8 cellular contexts compared by ENCODE assay signal in the genomic region with DNA sequence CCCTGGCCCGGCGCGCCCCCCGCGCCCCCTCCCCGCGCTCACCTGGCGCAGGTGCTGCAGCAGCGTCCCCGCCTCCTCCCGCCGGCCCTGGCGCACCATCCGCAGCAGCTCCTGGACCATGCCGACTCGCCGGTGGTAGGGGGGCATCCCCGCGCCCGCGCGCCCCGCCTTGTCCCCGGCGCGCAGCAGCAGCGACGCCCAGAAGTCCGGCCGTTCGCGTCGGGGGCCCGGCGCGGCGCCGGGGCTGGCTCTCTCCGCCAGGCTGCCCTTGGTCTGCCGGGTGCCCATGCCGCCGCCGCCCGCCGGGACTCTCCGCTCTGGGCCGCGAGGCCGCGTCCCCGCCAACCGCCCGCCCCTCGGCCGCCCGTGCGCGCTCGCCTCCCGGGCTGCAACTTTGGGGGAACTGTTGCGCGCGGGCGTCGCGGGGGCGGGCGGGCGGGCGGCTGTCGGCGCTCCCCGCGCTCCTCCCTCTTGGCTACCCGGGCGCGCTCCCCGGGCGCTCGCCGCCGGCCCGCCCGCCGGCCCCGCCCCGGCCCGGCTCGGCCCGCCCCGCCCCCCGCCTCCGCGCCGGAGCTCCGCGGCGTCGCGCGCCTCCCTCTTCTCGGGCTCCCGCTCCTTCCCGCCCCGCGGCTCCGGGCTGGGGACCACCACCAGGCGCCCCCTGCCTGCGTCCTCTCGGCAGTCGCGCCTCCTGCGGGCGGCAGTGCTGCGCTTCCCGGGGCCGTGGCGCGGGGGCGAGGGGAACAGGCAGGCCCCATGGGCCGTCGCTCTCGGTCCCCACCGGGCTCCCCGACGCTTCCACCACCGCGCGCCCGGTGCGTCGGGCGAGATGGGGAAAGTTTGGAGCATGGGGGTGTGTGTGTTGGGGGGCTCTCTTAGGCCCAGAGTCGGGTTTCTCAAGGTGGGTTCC. TPM values are rescaled to one million over a fixed set of nuclear protein-coding genes. Genes with fewer than 3 reads are reported as not detected.
A peak's percentile ranks its signal among the peaks of the same experiment; 100 is the strongest.
DNase-seq lines count a peak whose midpoint lies in the region; ATAC-seq and TF ChIP-seq lines count a peak whose summit lies in the region.

A gene with protein sequence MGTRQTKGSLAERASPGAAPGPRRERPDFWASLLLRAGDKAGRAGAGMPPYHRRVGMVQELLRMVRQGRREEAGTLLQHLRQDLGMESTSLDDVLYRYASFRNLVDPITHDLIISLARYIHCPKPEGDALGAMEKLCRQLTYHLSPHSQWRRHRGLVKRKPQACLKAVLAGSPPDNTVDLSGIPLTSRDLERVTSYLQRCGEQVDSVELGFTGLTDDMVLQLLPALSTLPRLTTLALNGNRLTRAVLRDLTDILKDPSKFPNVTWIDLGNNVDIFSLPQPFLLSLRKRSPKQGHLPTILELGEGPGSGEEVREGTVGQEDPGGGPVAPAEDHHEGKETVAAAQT (minus strand): TSS at position 491 of the 910 bp plus-strand sequence. CDS start 203 bp downstream, at position 288.

- POLR2A ChIA-PET in RWPE1 (lab: Yijun Ruan, JAX; ENCODE audit: low non-redundant PET): no interaction called here

- peak within 1 kb of the TSS; percentile 76 to 85 for H3K4me3 Mint-ChIP-seq in CD14-positive monocyte
- peak within 1 kb of the TSS; percentile 69 for H3K4me3 Mint-ChIP-seq in activated naive CD4-positive, alpha-beta T cell treated with anti-CD3 and anti-CD28 coated beads, Interleukin-2, amount 50 U/mL, for 24 hours

- peaks cover 0 to 8% (median 0%) of the 10 kb centered on the region in 7 donors for H3K9me3 Mint-ChIP-seq in CD14-positive monocyte
- no peaks in the 10 kb centered on the region for H3K9me3 Mint-ChIP-seq in activated naive CD4-positive, alpha-beta T cell treated with anti-CD3 and anti-CD28 coated beads, Interleukin-2, amount 50 U/mL, for 24 hours

- H3K27me3 Mint-ChIP-seq in CD14-positive monocyte (ENCODE audit: low read depth in 3 of 3): peaks cover 48 to 59% (median 58%) of the 10 kb centered on the region in 3 donors
- H3K27me3 Mint-ChIP-seq in activated naive CD4-positive, alpha-beta T cell treated with anti-CD3 and anti-CD28 coated beads, Interleukin-2, amount 50 U/mL, for 24 hours: no peaks in the 10 kb centered on the region

- WGBS in heart right ventricle, 2 donors: 1 to 2% methylated on average over 77 to 133 of the region's 134 CpGs
- WGBS in psoas muscle, 3 donors: 1 to 3% (median 2%) methylated on average over 40 to 131 of the region's 134 CpGs

- H3K4me1 ChIP-seq in HAP-1 (peaks cover 8% of the 10 kb centered on the region), heart right ventricle (peaks cover 5 to 31% (median 15%) of the 10 kb centered on the region in 9 donors), psoas muscle (peaks cover 10% of the 10 kb centered on the region), vagina (peaks cover 24% of the 10 kb centered on the region)

- H3K27me3 ChIP-seq in HAP-1 (ENCODE audit: low read depth) (0 out of 2 replicates have a peak, but pooled peaks cover 3% of the 10 kb centered on the region), heart right ventricle (peaks cover 0 to 26% (median 0%) of the 10 kb centered on the region in 7 donors), psoas muscle (ENCODE audit: insufficient read depth in 3 of 3, low read length in 2 of 3) (peaks cover 0 to 7% (median 0%) of the 10 kb centered on the region in 3 donors), vagina (no peaks in the 10 kb centered on the region)

- H3K9me3 ChIP-seq in HAP-1: no peaks in the 10 kb centered on the region
- no peaks in the 10 kb centered on the region for H3K9me3 ChIP-seq in heart right ventricle
- no peaks in the 10 kb centered on the region for H3K9me3 ChIP-seq in psoas muscle
- H3K9me3 ChIP-seq in vagina: no peaks in the 10 kb centered on the region

- H3K36me3 ChIP-seq in HAP-1 (replicated peaks): no peaks in the 10 kb centered on the region
- H3K36me3 ChIP-seq in heart right ventricle: no peaks in the 10 kb centered on the region
- no peaks in the 10 kb centered on the region for H3K36me3 ChIP-seq in psoas muscle (ENCODE audit: insufficient read depth in 1 of 2, low read depth in 1 of 2)
- H3K36me3 ChIP-seq in vagina: no peaks in the 10 kb centered on the region

- TF ChIP-seq CTCF in CD14-positive monocyte (IDR thresholded peaks at IDR 0.05) (no peak), RWPE1 (conservative IDR thresholded peaks at IDR 0.05; ENCODE audit: low read depth) (no peak), heart right ventricle (IDR thresholded peaks at IDR 0.05) (peak in 3 of 9 donors; percentile 34 to 42 (median 39)), psoas muscle (IDR thresholded peaks at IDR 0.05) (no peak), vagina (IDR thresholded peaks at IDR 0.05) (no peak)

- intact Hi-C loops in CD14-positive monocyte (cut with micrococcal nuclease) (no loop called here), heart right ventricle (cut with DNase I) (no loop called here), psoas muscle (cut with DNase I) (no loop called here), vagina (cut with DNase I) (no loop called here)

- no peak for DNase-seq in CD14-positive monocyte (ENCODE audit: low spot score)
- peak; percentile 29 to 65 for DNase-seq in HAP-1 (ENCODE audit: low spot score in 2 of 2)
- peak; percentile 59 for DNase-seq in RWPE1 (ENCODE audit: low spot score)
- DNase-seq in heart right ventricle: peak; percentile 17 to 55
- DNase-seq in psoas muscle: peak; percentile 62 to 71
- no peak for DNase-seq in vagina (ENCODE audit: extremely low spot score in 2 of 2)

- no peak within 1 kb of the TSS for H3K27ac Mint-ChIP-seq in CD14-positive monocyte
- no peak within 1 kb of the TSS for H3K27ac Mint-ChIP-seq in activated naive CD4-positive, alpha-beta T cell treated with anti-CD3 and anti-CD28 coated beads, Interleukin-2, amount 50 U/mL, for 24 hours

- TF ChIP-seq POLR2A in vagina (IDR thresholded peaks at IDR 0.05): no peak

- in situ Hi-C loops in HAP-1 (cut with MboI; ENCODE audit: low sequenced_read_pairs): no loop called here

- CTCF ChIA-PET in RWPE1 (lab: Yijun Ruan, JAX): no interaction called here

- H3K36me3 Mint-ChIP-seq in CD14-positive monocyte: peaks cover 0 to 5% of the 10 kb centered on the region in 2 donors
- no peaks in the 10 kb centered on the region for H3K36me3 Mint-ChIP-seq in activated naive CD4-positive, alpha-beta T cell treated with anti-CD3 and anti-CD28 coated beads, Interleukin-2, amount 50 U/mL, for 24 hours

- H3K4me3 ChIP-seq in HAP-1: peak within 1 kb of the TSS; percentile 29
- H3K4me3 ChIP-seq in heart right ventricle: peak within 1 kb of the TSS in 9 of 10 donors; percentile 51 to 70 (median 59)
- peak within 1 kb of the TSS; percentile 68 for H3K4me3 ChIP-seq in psoas muscle
- H3K4me3 ChIP-seq in vagina: peak within 1 kb of the TSS; percentile 51 to 96

- H3K27ac ChIP-seq in RWPE1 (no peak within 1 kb of the TSS), heart right ventricle (peak within 1 kb of the TSS in 4 of 10 donors; percentile 20 to 66 (median 24)), psoas muscle (no peak within 1 kb of the TSS), vagina (peak within 1 kb of the TSS; percentile 74)

- ATAC-seq in heart right ventricle (peak; percentile 56 to 92 (median 74)), psoas muscle (peak; percentile 66 to 88 (median 79)), HG03565 (IDR thresholded peaks at IDR 0.05; ENCODE audit: unreplicated experiment) (no peak)

- H3K4me1 Mint-ChIP-seq in CD14-positive monocyte: peaks cover 14% of the 10 kb centered on the region
- peaks cover 12% of the 10 kb centered on the region for H3K4me1 Mint-ChIP-seq in activated naive CD4-positive, alpha-beta T cell treated with anti-CD3 and anti-CD28 coated beads, Interleukin-2, amount 50 U/mL, for 24 hours

RNA-seq across cellular contexts. Expression of the gene that starts here (rescaled TPM):
- polyA plus RNA-seq in CD14-positive monocyte (1 to 10 TPM; 1.0 to 1.4 TPM), heart right ventricle (under 1 TPM; 0.73 to 0.77 TPM), psoas muscle (under 1 TPM; 0.23 to 0.69 (median 0.43) TPM)
- total RNA-seq in heart right ventricle (1 to 10 TPM in 3 of 10 donors, under 1 TPM in 7; 0.34 to 1.3 (median 0.56) TPM), psoas muscle (under 1 TPM; 0.20 to 0.41 (median 0.29) TPM), vagina (1.7 TPM)

Comparison
In these comparisons a context has a peak if more than half of its experiments do, and no peak if none do; other contexts are left out.
1. Peak in DNase-seq, ATAC-seq and H3K4me3 ChIP-seq in psoas muscle; RNA of the gene not detected or under 1 TPM.
2. DNase-seq: peak in HAP-1 (2 of 2), RWPE1 (single experiment) and heart right ventricle (2 of 2); none in CD14-positive monocyte (single experiment) and vagina (0 of 2).
3. Peak in every context shown above with its lines, with median percentiles within 50 percentile points of each other: H3K4me3 ChIP-seq.